Comparison of ENCODE assay signal across 9 cellular contexts in the genomic region with DNA sequence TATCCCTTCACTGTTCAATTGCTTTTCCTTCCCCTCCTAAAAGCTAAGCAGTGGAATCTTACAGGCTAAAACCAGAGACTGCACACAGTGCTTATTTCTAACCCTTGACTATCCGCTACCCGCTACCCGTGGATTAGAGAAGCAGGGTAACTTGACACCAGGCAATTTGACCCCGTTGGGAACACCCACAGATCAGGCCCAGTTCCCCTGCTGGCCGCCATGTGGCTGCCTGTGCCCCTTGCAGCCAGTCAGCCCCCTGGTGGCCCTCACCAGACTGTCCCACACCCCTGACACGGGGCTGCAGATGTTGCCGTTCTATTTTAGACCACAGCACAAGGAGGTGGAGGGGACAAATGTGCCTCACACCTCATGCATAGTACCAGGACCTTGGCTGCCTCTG.
DNase-seq lines count a peak whose midpoint lies in the region; TF ChIP-seq lines count a peak whose summit lies in the region.
"Had no signal": no experiment of that assay in that cellular context is flagged by ENCODE, and none has a peak within 500 bp of the region (broad histone marks: within the 10 kb centered on the region; RNA-seq: fewer than 3 reads in every experiment).

No MANE protein-coding gene starts in this region.

- H3K4me1 Mint-ChIP-seq in CD8-positive, alpha-beta memory T cell, result no peaks in the 10 kb centered on the region

- intact Hi-C loops in head of caudate nucleus (cut with DNase I), result no loop called here

- no peaks in the 10 kb centered on the region for H3K9me3 ChIP-seq in CD8-positive, alpha-beta memory T cell (ENCODE audit: low read length)

- peaks cover 3% of the 10 kb centered on the region for H3K27me3 ChIP-seq in CD8-positive, alpha-beta memory T cell (ENCODE audit: insufficient read depth, low read length, poor library complexity, severe bottlenecking)

- H3K36me3 Mint-ChIP-seq in CD8-positive, alpha-beta memory T cell, result no peaks in the 10 kb centered on the region

- H3K9me3 Mint-ChIP-seq in CD8-positive, alpha-beta memory T cell, result no peaks in the 10 kb centered on the region

- DNase-seq in AG10803 (ENCODE audit: low read depth), result no peak
- no peak for DNase-seq in GM13977 (ENCODE audit: low spot score)
- DNase-seq in NCI-H748 treated with DMSO at 0.1 percent for 48 hours (lab: John Stamatoyannopoulos, UW), result peak; percentile 14
- peak; percentile 3 for DNase-seq in glomerular visceral epithelial cell (ENCODE audit: extremely low spot score)
- DNase-seq in head of caudate nucleus, result no peak
- no peak for DNase-seq in CD8-positive, alpha-beta memory T cell
- DNase-seq in NCI-H1105 treated with DMSO at 0.1 percent for 48 hours (lab: John Stamatoyannopoulos, UW), result no peak
- no peak for DNase-seq in activated effector memory CD4-positive, alpha-beta T cell treated with anti-CD3 and anti-CD28 coated beads, Interleukin-2, amount 50 U/mL, for 16 hours

- H3K4me3 Mint-ChIP-seq in CD8-positive, alpha-beta memory T cell, result no peak overlapping the region

- H3K27me3 Mint-ChIP-seq in CD8-positive, alpha-beta memory T cell, result peaks cover 5 to 7% of the 10 kb centered on the region in 2 donors

- H3K4me3 ChIP-seq in AG10803 (ENCODE audit: low read length), result no peak overlapping the region
- H3K4me3 ChIP-seq in CD8-positive, alpha-beta memory T cell (ENCODE audit: low read length), result no peak overlapping the region
- H3K4me3 ChIP-seq: SK-N-MC had no signal

- H3K4me1 ChIP-seq in CD8-positive, alpha-beta memory T cell (ENCODE audit: insufficient read depth, low read length), result no peaks in the 10 kb centered on the region

- H3K36me3 ChIP-seq in CD8-positive, alpha-beta memory T cell (ENCODE audit: insufficient read depth, low read length), result no peaks in the 10 kb centered on the region

- in situ Hi-C loops in GM13977 (cut with MboI; ENCODE audit: low pct_unique_long_range_greater_than_20kb, low sequenced_read_pairs, unreplicated experiment), result no loop called here

- CTCF ChIA-PET in CD8-positive, alpha-beta memory T cell (lab: Charles Lee), result no interaction called here

- no peak overlapping the region for H3K27ac ChIP-seq in CD8-positive, alpha-beta memory T cell (ENCODE audit: low read depth, low read length)
- H3K27ac ChIP-seq: SK-N-MC had no signal

- H3K27ac Mint-ChIP-seq in CD8-positive, alpha-beta memory T cell, result no peak overlapping the region

- POLR2A ChIA-PET in CD8-positive, alpha-beta memory T cell (lab: Charles Lee), result no interaction called here

- 0 out of 2 replicates have a peak, but pooled peaks have one; percentile 10 for TF ChIP-seq CTCF in AG10803 (conservative IDR thresholded peaks at IDR 0.05; ENCODE audit: low read length)
- TF ChIP-seq CTCF in GM13977 (IDR thresholded peaks at IDR 0.05; ENCODE audit: extremely low read depth, insufficient read depth, missing control alignments), result peak; percentile 36

Comparison
In these comparisons a context has a peak if more than half of its experiments do, and no peak if none do; other contexts are left out.
1. DNase-seq: peak in NCI-H748 treated with DMSO at 0.1 percent for 48 hours (single experiment) and glomerular visceral epithelial cell (single experiment); none in AG10803 (single experiment), GM13977 (single experiment), head of caudate nucleus (0 of 42), CD8-positive, alpha-beta memory T cell (0 of 5), NCI-H1105 treated with DMSO at 0.1 percent for 48 hours (single experiment) and activated effector memory CD4-positive, alpha-beta T cell treated with anti-CD3 and anti-CD28 coated beads, Interleukin-2, amount 50 U/mL, for 16 hours (single experiment).